ENCODE assay signal across 1 cellular context in genomic region chr6:90788781-90789180, GRCh38.
TF ChIP-seq lines count a peak whose summit lies in the region.

No MANE protein-coding gene starts in this region.

TF ChIP-seq in HEK293, 187 proteins besides CTCF, POLR2A, EP300 and RAD21 (continued from another document):
- TF ChIP-seq PRDM2 (tag by site-specific recombination; IDR thresholded peaks at IDR 0.05; ENCODE audit: borderline replicate concordance) = no peak
